In genomic region chr3:18446067-18446793, GRCh38 we compare ENCODE assay signal across 8 cellular contexts. TPM values are rescaled to one million over a fixed set of nuclear protein-coding genes. Genes with fewer than 3 reads are reported as not detected.
DNase-seq lines count a peak whose midpoint lies in the region; ATAC-seq and TF ChIP-seq lines count a peak whose summit lies in the region.

No MANE protein-coding gene starts in this region.

- TF ChIP-seq POLR2A in esophagus squamous epithelium (IDR thresholded peaks at IDR 0.05): no peak

- peaks cover 0 to 34% (median 17%) of the 10 kb centered on the region in 4 donors for H3K4me1 ChIP-seq in tibial artery
- peaks cover 13 to 28% (median 17%) of the 10 kb centered on the region in 3 donors for H3K4me1 ChIP-seq in esophagus squamous epithelium

- H3K4me1 Mint-ChIP-seq in activated naive CD4-positive, alpha-beta T cell treated with anti-CD3 and anti-CD28 coated beads for 36 hours (ENCODE audit: low read depth): peaks cover 40% of the 10 kb centered on the region

- H3K9me3 ChIP-seq in tibial artery (peaks cover 0 to 9% (median 0%) of the 10 kb centered on the region in 3 donors), esophagus squamous epithelium (peaks cover 0 to 8% (median 7%) of the 10 kb centered on the region in 3 donors)

- peak overlapping the region; percentile 90 for H3K4me3 Mint-ChIP-seq in activated naive CD4-positive, alpha-beta T cell treated with anti-CD3 and anti-CD28 coated beads for 36 hours

- peaks cover 0 to 8% of the 10 kb centered on the region in 2 donors for H3K27me3 ChIP-seq in tibial artery
- H3K27me3 ChIP-seq in esophagus squamous epithelium: peaks cover 0 to 66% (median 10%) of the 10 kb centered on the region in 4 donors

- peak overlapping the region; percentile 68 for H3K27ac ChIP-seq in VCaP
- no peak overlapping the region for H3K27ac ChIP-seq in tibial artery
- H3K27ac ChIP-seq in esophagus squamous epithelium: no peak overlapping the region

- no peak for ATAC-seq in GM21526 (IDR thresholded peaks at IDR 0.05; ENCODE audit: low FRiP score, unreplicated experiment)

- H3K27me3 Mint-ChIP-seq in activated naive CD4-positive, alpha-beta T cell treated with anti-CD3 and anti-CD28 coated beads for 36 hours (ENCODE audit: low read depth): no peaks in the 10 kb centered on the region

- intact Hi-C loops in activated naive CD4-positive, alpha-beta T cell treated with anti-CD3 and anti-CD28 coated beads for 36 hours (cut with micrococcal nuclease): loop anchor here (10.0 kb wide), 1 partner anchor 1499 kb away; the partner anchor contains the start of gene RAB5A
- intact Hi-C loops in tibial artery (cut with DNase I; ENCODE audit: low total_unique reads): no loop called here
- intact Hi-C loops in esophagus squamous epithelium (cut with DNase I): no loop called here

- H3K4me3 ChIP-seq in tibial artery: peak overlapping the region; percentile 67 to 76
- peak overlapping the region in 2 of 4 donors; percentile 67 to 74 for H3K4me3 ChIP-seq in esophagus squamous epithelium

- H3K36me3 ChIP-seq in tibial artery: no peaks in the 10 kb centered on the region
- H3K36me3 ChIP-seq in esophagus squamous epithelium: no peaks in the 10 kb centered on the region

- H3K9me3 Mint-ChIP-seq in activated naive CD4-positive, alpha-beta T cell treated with anti-CD3 and anti-CD28 coated beads for 36 hours: peaks cover 8% of the 10 kb centered on the region

- WGBS in esophagus squamous epithelium, 2 donors: 26 to 36% methylated on average over 7 of the region's 7 CpGs

- H3K36me3 Mint-ChIP-seq in activated naive CD4-positive, alpha-beta T cell treated with anti-CD3 and anti-CD28 coated beads for 36 hours (ENCODE audit: low read depth): peaks cover 76% of the 10 kb centered on the region

- CTCF ChIA-PET in activated naive CD4-positive, alpha-beta T cell treated with anti-CD3 and anti-CD28 coated beads for 36 hours (lab: Charles Lee): interaction anchor here (0.6 to 1.1 kb wide), 12 partner anchors 11 to 314 kb away, joined by 3 to 6 read pairs (median 3); no protein-coding TSS in a partner anchor

- peak overlapping the region; percentile 92 for H3K27ac Mint-ChIP-seq in activated naive CD4-positive, alpha-beta T cell treated with anti-CD3 and anti-CD28 coated beads for 36 hours

- DNase-seq in activated naive CD4-positive, alpha-beta T cell treated with anti-CD3 and anti-CD28 coated beads for 36 hours: no peak
- DNase-seq in activated naive CD4-positive, alpha-beta T cell (lab: John Stamatoyannopoulos, UW): no peak
- DNase-seq in medulla oblongata (ENCODE audit: extremely low spot score): peak; percentile 29
- no peak for DNase-seq in tibial artery
- no peak for DNase-seq in esophagus squamous epithelium (lab: John Stamatoyannopoulos, UW)
- no peak for DNase-seq in central memory CD4-positive, alpha-beta T cell

- no peak for TF ChIP-seq CTCF in VCaP (conservative IDR thresholded peaks at IDR 0.05)
- no peak for TF ChIP-seq CTCF in tibial artery (IDR thresholded peaks at IDR 0.05)
- no peak for TF ChIP-seq CTCF in esophagus squamous epithelium (IDR thresholded peaks at IDR 0.05)

RNA-seq across cellular contexts. Expression of gene SATB1, which starts 21.1 kb away (rescaled TPM):
- 100 to 1,000 TPM; 303 to 305 TPM for total RNA-seq in activated naive CD4-positive, alpha-beta T cell treated with anti-CD3 and anti-CD28 coated beads for 36 hours
- total RNA-seq in esophagus squamous epithelium: 10 to 100 TPM; 16.9 to 24.4 (median 20.0) TPM

Comparison
In these comparisons a context has a peak if more than half of its experiments do, and no peak if none do; other contexts are left out.
1. RNA of gene SATB1, which starts 21.1 kb away (total RNA-seq): 303 to 305 TPM in activated naive CD4-positive, alpha-beta T cell treated with anti-CD3 and anti-CD28 coated beads for 36 hours; 16.9 to 24.4 TPM in esophagus squamous epithelium; every median in the first group is over 10 times any median in the second.